10 cellular contexts compared by ENCODE assay signal in genomic region chr20:16459019-16459700, GRCh38.
DNase-seq lines count a peak whose midpoint lies in the region; ATAC-seq and TF ChIP-seq lines count a peak whose summit lies in the region.
"Had no signal": no experiment of that assay in that cellular context is flagged by ENCODE, and none has a peak within 500 bp of the region (broad histone marks: within the 10 kb centered on the region; RNA-seq: fewer than 3 reads in every experiment).

No MANE protein-coding gene starts in this region.

- CTCF ChIA-PET in activated naive CD4-positive, alpha-beta T cell treated with anti-CD3 and anti-CD28 coated beads for 36 hours (lab: Charles Lee), result no interaction called here
- CTCF ChIA-PET in activated CD8-positive, alpha-beta T cell treated with anti-CD3 and anti-CD28 coated beads for 36 hours (lab: Charles Lee), result interaction anchor here (1.4 kb wide), 1 partner anchor 16 kb away, joined by 4 read pairs; no protein-coding TSS in a partner anchor

- peak; percentile 61 for DNase-seq in G401 (ENCODE audit: low spot score)
- DNase-seq in renal cortical epithelial cell (ENCODE audit: low read depth), result peak; percentile 82
- no peak for DNase-seq in activated naive CD4-positive, alpha-beta T cell treated with anti-CD3 and anti-CD28 coated beads for 36 hours
- DNase-seq in activated CD8-positive, alpha-beta T cell treated with anti-CD3 and anti-CD28 coated beads for 36 hours, result no peak
- DNase-seq in amniotic stem cell (lab: John Stamatoyannopoulos, UW), result no peak
- no peak for DNase-seq in activated T-cell treated with anti-CD3 and anti-CD28 coated beads for 4 hours
- DNase-seq: DMS79, natural killer cell had no signal

- TF ChIP-seq EP300 in gastroesophageal sphincter (IDR thresholded peaks at IDR 0.05), result no peak

- TF ChIP-seq CTCF in gastroesophageal sphincter (IDR thresholded peaks at IDR 0.05), result no peak
- TF ChIP-seq CTCF in activated CD8-positive, alpha-beta T cell treated with anti-CD3 and anti-CD28 coated beads for 36 hours (IDR thresholded peaks at IDR 0.05), result no peak

- ATAC-seq in SK-N-SH treated with all-trans-retinoic acid at 6 μM for 48 hours (peak; percentile 94), gastroesophageal sphincter (peak; percentile 87)
- no peak for ATAC-seq in activated CD8-positive, alpha-beta T cell treated with anti-CD3 and anti-CD28 coated beads for 36 hours
- ATAC-seq: natural killer cell had no signal

- POLR2A ChIA-PET in activated CD8-positive, alpha-beta T cell treated with anti-CD3 and anti-CD28 coated beads for 36 hours (lab: Charles Lee), result no interaction called here

- intact Hi-C loops in activated naive CD4-positive, alpha-beta T cell treated with anti-CD3 and anti-CD28 coated beads for 36 hours (cut with micrococcal nuclease), result no loop called here
- intact Hi-C loops in activated CD8-positive, alpha-beta T cell treated with anti-CD3 and anti-CD28 coated beads for 36 hours (cut with micrococcal nuclease), result no loop called here

- in situ Hi-C loops in G401 (cut with HindIII; ENCODE audit: low sequenced_read_pairs), result no loop called here

- TF ChIP-seq POLR2A in gastroesophageal sphincter (IDR thresholded peaks at IDR 0.05), result no peak

- H3K27ac ChIP-seq in gastroesophageal sphincter, result peak overlapping the region in 2 of 4 donors; percentile 4 to 24

- H3K9me3 ChIP-seq in gastroesophageal sphincter, result no peaks in the 10 kb centered on the region

- no peaks in the 10 kb centered on the region for H3K27me3 ChIP-seq in gastroesophageal sphincter

- H3K36me3 Mint-ChIP-seq in activated naive CD4-positive, alpha-beta T cell treated with anti-CD3 and anti-CD28 coated beads for 36 hours (ENCODE audit: low read depth), result no peaks in the 10 kb centered on the region
- H3K36me3 Mint-ChIP-seq in activated CD8-positive, alpha-beta T cell treated with anti-CD3 and anti-CD28 coated beads for 36 hours (ENCODE audit: low read depth), result no peaks in the 10 kb centered on the region
- H3K36me3 Mint-ChIP-seq: natural killer cell had no signal

- H3K27me3 Mint-ChIP-seq in activated naive CD4-positive, alpha-beta T cell treated with anti-CD3 and anti-CD28 coated beads for 36 hours (ENCODE audit: low read depth), result no peaks in the 10 kb centered on the region
- no peaks in the 10 kb centered on the region for H3K27me3 Mint-ChIP-seq in activated CD8-positive, alpha-beta T cell treated with anti-CD3 and anti-CD28 coated beads for 36 hours

- no peak overlapping the region for H3K4me3 Mint-ChIP-seq in activated naive CD4-positive, alpha-beta T cell treated with anti-CD3 and anti-CD28 coated beads for 36 hours
- no peak overlapping the region for H3K4me3 Mint-ChIP-seq in activated CD8-positive, alpha-beta T cell treated with anti-CD3 and anti-CD28 coated beads for 36 hours
- H3K4me3 Mint-ChIP-seq: natural killer cell had no signal

- H3K4me1 Mint-ChIP-seq in activated naive CD4-positive, alpha-beta T cell treated with anti-CD3 and anti-CD28 coated beads for 36 hours (ENCODE audit: low read depth), result peaks cover 2% of the 10 kb centered on the region
- no peaks in the 10 kb centered on the region for H3K4me1 Mint-ChIP-seq in activated CD8-positive, alpha-beta T cell treated with anti-CD3 and anti-CD28 coated beads for 36 hours (ENCODE audit: low read depth)
- H3K4me1 Mint-ChIP-seq: natural killer cell had no signal

- 0% methylated on average over 1 of the region's 1 CpG for WGBS in gastroesophageal sphincter (ENCODE audit: low coverage in 1 of 2), 2 donors

- no peaks in the 10 kb centered on the region for H3K36me3 ChIP-seq in gastroesophageal sphincter

- peaks cover 0 to 19% (median 5%) of the 10 kb centered on the region in 3 donors for H3K4me1 ChIP-seq in gastroesophageal sphincter

- no peaks in the 10 kb centered on the region for H3K9me3 Mint-ChIP-seq in activated naive CD4-positive, alpha-beta T cell treated with anti-CD3 and anti-CD28 coated beads for 36 hours
- no peaks in the 10 kb centered on the region for H3K9me3 Mint-ChIP-seq in activated CD8-positive, alpha-beta T cell treated with anti-CD3 and anti-CD28 coated beads for 36 hours
- H3K9me3 Mint-ChIP-seq: natural killer cell had no signal

- no peak overlapping the region for H3K27ac Mint-ChIP-seq in activated naive CD4-positive, alpha-beta T cell treated with anti-CD3 and anti-CD28 coated beads for 36 hours
- H3K27ac Mint-ChIP-seq in activated CD8-positive, alpha-beta T cell treated with anti-CD3 and anti-CD28 coated beads for 36 hours, result no peak overlapping the region
- H3K27ac Mint-ChIP-seq: natural killer cell had no signal

- no peak overlapping the region for H3K4me3 ChIP-seq in gastroesophageal sphincter

TF ChIP-seq in SK-N-SH treated with all-trans-retinoic acid at 6 μM for 48 hours, 23 proteins besides CTCF, POLR2A, EP300 and RAD21:
- TF ChIP-seq CSDC2 (CRISPR knock-in tag; IDR thresholded peaks at IDR 0.05) (0 out of 2 replicates have a peak, but pooled peaks have one; percentile 54), CREB5 (CRISPR knock-in tag; IDR thresholded peaks at IDR 0.05; ENCODE audit: low read depth) (peak; percentile 13; the same call in 1 of the 2 replicates), ARNTL (CRISPR knock-in tag; IDR thresholded peaks at IDR 0.05; ENCODE audit: borderline replicate concordance, low read depth) (no peak), PPARA (CRISPR knock-in tag; IDR thresholded peaks at IDR 0.05; ENCODE audit: borderline replicate concordance) (no peak), ZFP30 (CRISPR knock-in tag; IDR thresholded peaks at IDR 0.05) (peak; percentile 82), ZFP3 (CRISPR knock-in tag; IDR thresholded peaks at IDR 0.05) (peak; percentile 62; the same call in 1 of the 2 replicates), PATZ1 (CRISPR knock-in tag; IDR thresholded peaks at IDR 0.05; ENCODE audit: borderline replicate concordance) (no peak), TOX (CRISPR knock-in tag; IDR thresholded peaks at IDR 0.05; ENCODE audit: borderline replicate concordance) (no peak)

Comparison
In these comparisons a context has a peak if more than half of its experiments do, and no peak if none do; other contexts are left out.
1. DNase-seq: peak in G401 (single experiment) and renal cortical epithelial cell (single experiment); none in activated naive CD4-positive, alpha-beta T cell treated with anti-CD3 and anti-CD28 coated beads for 36 hours (single experiment), activated CD8-positive, alpha-beta T cell treated with anti-CD3 and anti-CD28 coated beads for 36 hours (single experiment), amniotic stem cell (single experiment) and activated T-cell treated with anti-CD3 and anti-CD28 coated beads for 4 hours (single experiment).